Comparison of ENCODE assay signal across 9 cellular contexts in genomic region chr9:68704804-68705635, GRCh38. TPM values are rescaled to one million over a fixed set of nuclear protein-coding genes. Genes with fewer than 3 reads are reported as not detected.
A peak's percentile ranks its signal among the peaks of the same experiment; 100 is the strongest.
DNase-seq lines count a peak whose midpoint lies in the region; ATAC-seq and TF ChIP-seq lines count a peak whose summit lies in the region.
"Had no signal": no experiment of that assay in that cellular context is flagged by ENCODE, and none has a peak within 500 bp of the region (broad histone marks: within the 10 kb centered on the region; RNA-seq: fewer than 3 reads in every experiment).

TSS of gene PIP5K1B (plus strand) at chr9:68705240. CDS start at chr9:68822615, 117,375 bp downstream.

- DNase-seq in BJ (ENCODE audit: low read depth) (peak; percentile 0), NCI-H2171 treated with DMSO at 0.1 percent for 48 hours (lab: John Stamatoyannopoulos, UW) (peak; percentile 55), fibroblast of villous mesenchyme (ENCODE audit: low read depth) (peak; percentile 31), thoracic aorta (ENCODE audit: low spot score) (no peak)
- peak; percentile 12 to 36 (median 29) for DNase-seq in activated CD8-positive, alpha-beta memory T cell treated with anti-CD3 and anti-CD28 coated beads for 48 hours (ENCODE audit: low read depth in 2 of 3, low spot score in 2 of 3)
- DNase-seq in naive thymus-derived CD8-positive, alpha-beta T cell: peak in 3 of 10 donors; percentile 3 to 27 (median 10)

- peak within 1 kb of the TSS in 1 of 10 donors; percentile 13 for H3K27ac Mint-ChIP-seq in naive thymus-derived CD8-positive, alpha-beta T cell

- H3K36me3 ChIP-seq in BJ (ENCODE audit: control insufficient read depth, insufficient read depth, low read length) (no peaks in the 10 kb centered on the region), thoracic aorta (no peaks in the 10 kb centered on the region)

- CTCF ChIA-PET in BJ (lab: Yijun Ruan, JAX): no interaction called here

- peak within 1 kb of the TSS; percentile 36 for H3K4me3 ChIP-seq in BJ (ENCODE audit: low read depth, low read length)
- H3K4me3 ChIP-seq in fibroblast of villous mesenchyme (ENCODE audit: low read depth, low read length): peak within 1 kb of the TSS; percentile 48
- peak within 1 kb of the TSS; percentile 68 for H3K4me3 ChIP-seq in thoracic aorta
- H3K4me3 ChIP-seq: SK-N-MC had no signal

- H3K4me3 Mint-ChIP-seq in naive thymus-derived CD8-positive, alpha-beta T cell: peak within 1 kb of the TSS; percentile 67 to 89 (median 78)

- POLR2A ChIA-PET in BJ (lab: Charles Lee): no interaction called here
- POLR2A ChIA-PET in naive thymus-derived CD8-positive, alpha-beta T cell (lab: Charles Lee): no interaction called here

- peak within 1 kb of the TSS; percentile 62 to 78 for H3K27ac ChIP-seq in thoracic aorta
- H3K27ac ChIP-seq: SK-N-MC had no signal

- no peaks in the 10 kb centered on the region for H3K9me3 Mint-ChIP-seq in naive thymus-derived CD8-positive, alpha-beta T cell

- H3K9me3 ChIP-seq in thoracic aorta: no peaks in the 10 kb centered on the region

- peaks cover 10 to 55% (median 21%) of the 10 kb centered on the region in 4 donors for H3K4me1 Mint-ChIP-seq in naive thymus-derived CD8-positive, alpha-beta T cell

- H3K27me3 ChIP-seq in BJ (ENCODE audit: control insufficient read depth, insufficient read depth, low read length) (peaks cover 20% of the 10 kb centered on the region), thoracic aorta (replicated peaks; ENCODE audit: insufficient read depth) (no peaks in the 10 kb centered on the region)

- H3K36me3 Mint-ChIP-seq in naive thymus-derived CD8-positive, alpha-beta T cell: no peaks in the 10 kb centered on the region

- peaks cover 38 to 93% (median 63%) of the 10 kb centered on the region in 5 donors for H3K27me3 Mint-ChIP-seq in naive thymus-derived CD8-positive, alpha-beta T cell

- TF ChIP-seq CTCF in BJ (IDR thresholded peaks at IDR 0.05; ENCODE audit: insufficient read depth, low read depth, low read length): no peak
- no peak for TF ChIP-seq CTCF in fibroblast of villous mesenchyme (IDR thresholded peaks at IDR 0.05; ENCODE audit: insufficient read depth, low read depth, low read length)
- TF ChIP-seq CTCF in thoracic aorta (IDR thresholded peaks at IDR 0.05): no peak

- ATAC-seq in GM18861 (IDR thresholded peaks at IDR 0.05; ENCODE audit: unreplicated experiment): peak; percentile 73
- peak; percentile 80 for ATAC-seq in HG03045 (IDR thresholded peaks at IDR 0.05; ENCODE audit: unreplicated experiment)
- ATAC-seq in naive thymus-derived CD8-positive, alpha-beta T cell: peak; percentile 64 to 73
- ATAC-seq in thoracic aorta (ENCODE audit: insufficient number of reproducible peaks, low FRiP score, low read depth): peak; percentile 39

- H3K4me1 ChIP-seq in thoracic aorta (ENCODE audit: control insufficient read depth in 1 of 2, low read depth in 2 of 2): peaks cover 0 to 30% of the 10 kb centered on the region in 2 donors

RNA-seq across cellular contexts. Expression of gene PIP5K1B, which starts in this region (rescaled TPM):
- 0.05 TPM in 1 of 2 replicates, not detected in the other for polyA plus RNA-seq in BJ (2011; rRNA removed)
- polyA minus RNA-seq in BJ (2011; rRNA and poly(A)+ RNA removed): not detected in 2 replicates
- total RNA-seq in fibroblast of villous mesenchyme (under 0.01 TPM in 2 replicates), thoracic aorta (1 to 10 TPM; 3.9 to 7.1 TPM)
- total RNA-seq in naive thymus-derived CD8-positive, alpha-beta T cell: 1 to 10 TPM in 1 of 2 experiments, under 1 TPM in 1; 0.47 to 1.2 TPM
- polyA plus RNA-seq in naive thymus-derived CD8-positive, alpha-beta T cell: under 1 TPM in 1 of 3 donors, not detected in 2; 0.18 TPM

Comparison
In these comparisons a context has a peak if more than half of its experiments do, and no peak if none do; other contexts are left out.
1. Peak in DNase-seq and H3K4me3 ChIP-seq in BJ; RNA of the gene not detected or under 1 TPM.
2. Peak in DNase-seq and H3K4me3 ChIP-seq in fibroblast of villous mesenchyme; RNA of the gene not detected or under 1 TPM.